Comparison of ENCODE assay signal across 11 cellular contexts in genomic region chr17:14203392-14203791, GRCh38. TPM values are rescaled to one million over a fixed set of nuclear protein-coding genes. Genes with fewer than 3 reads are reported as not detected.
A peak's percentile ranks its signal among the peaks of the same experiment; 100 is the strongest.
DNase-seq lines count a peak whose midpoint lies in the region; ATAC-seq and TF ChIP-seq lines count a peak whose summit lies in the region.
"Had no signal": no experiment of that assay in that cellular context is flagged by ENCODE, and none has a peak within 500 bp of the region (broad histone marks: within the 10 kb centered on the region; RNA-seq: fewer than 3 reads in every experiment).

No MANE protein-coding gene starts in this region.

- ATAC-seq in heart right ventricle (no peak), left cardiac atrium (no peak), GM18909 (IDR thresholded peaks at IDR 0.05; ENCODE audit: poor library complexity, unreplicated experiment) (no peak), GM18867 (IDR thresholded peaks at IDR 0.05; ENCODE audit: unreplicated experiment) (no peak), GM21576 (IDR thresholded peaks at IDR 0.05; ENCODE audit: unreplicated experiment) (no peak)
- no peak for ATAC-seq in effector memory CD8-positive, alpha-beta T cell (replicated peaks)

- peaks cover 0 to 81% (median 20%) of the 10 kb centered on the region in 9 donors for H3K4me1 ChIP-seq in heart right ventricle

- H3K4me1 Mint-ChIP-seq in effector memory CD8-positive, alpha-beta T cell (ENCODE audit: low read depth in 2 of 2) = peaks cover 78% of the 10 kb centered on the region in 2 donors
- peaks cover 84% of the 10 kb centered on the region for H3K4me1 Mint-ChIP-seq in stimulated activated naive CD8-positive, alpha-beta T cell treated with anti-CD3 and anti-CD28 coated beads, Interleukin-15, Interleukin-2, amounts not matched to agents 100 ng/mL and 50 ng/mL, for 24 hours (ENCODE audit: low read depth)

- H3K4me3 Mint-ChIP-seq in effector memory CD8-positive, alpha-beta T cell = peak overlapping the region; percentile 7 to 88
- H3K4me3 Mint-ChIP-seq in stimulated activated naive CD8-positive, alpha-beta T cell treated with anti-CD3 and anti-CD28 coated beads, Interleukin-15, Interleukin-2, amounts not matched to agents 100 ng/mL and 50 ng/mL, for 24 hours = peak overlapping the region; percentile 14

- TF ChIP-seq CTCF in heart right ventricle (IDR thresholded peaks at IDR 0.05) = peak in 5 of 9 donors; percentile 16 to 43 (median 30)
- TF ChIP-seq CTCF in VCaP (conservative IDR thresholded peaks at IDR 0.05) = peak; percentile 47; the same call in 1 of the 2 replicates

- peak overlapping the region in 1 of 10 donors; percentile 51 for H3K27ac ChIP-seq in heart right ventricle
- H3K27ac ChIP-seq in VCaP = no peak overlapping the region
- H3K27ac ChIP-seq: thoracic aorta had no signal

- no peak overlapping the region for H3K4me3 ChIP-seq in heart right ventricle
- H3K4me3 ChIP-seq: thoracic aorta had no signal

- H3K27me3 Mint-ChIP-seq in effector memory CD8-positive, alpha-beta T cell = no peaks in the 10 kb centered on the region
- H3K27me3 Mint-ChIP-seq in stimulated activated naive CD8-positive, alpha-beta T cell treated with anti-CD3 and anti-CD28 coated beads, Interleukin-15, Interleukin-2, amounts not matched to agents 100 ng/mL and 50 ng/mL, for 24 hours = no peaks in the 10 kb centered on the region

- H3K27me3 ChIP-seq in heart right ventricle = no peaks in the 10 kb centered on the region

- intact Hi-C loops in heart right ventricle (cut with DNase I) (loop anchor here in 5 of 10 donors (10.0 kb wide), 4 partner anchors 101 to 609 kb away; partner anchors contain the start of genes COX10 (in 1 of the 5) and HS3ST3B1 (in 1 of the 5)), left cardiac atrium (cut with DNase I) (no loop called here)

- no peak for DNase-seq in heart right ventricle
- DNase-seq in left cardiac atrium = no peak
- DNase-seq in effector memory CD8-positive, alpha-beta T cell = no peak
- DNase-seq: cerebellar nuclear complex, NCI-H1694 treated with DMSO at 0.1 percent for 48 hours had no signal

- peaks cover 6% of the 10 kb centered on the region for H3K36me3 Mint-ChIP-seq in effector memory CD8-positive, alpha-beta T cell (ENCODE audit: insufficient read depth)
- peaks cover 53% of the 10 kb centered on the region for H3K36me3 Mint-ChIP-seq in stimulated activated naive CD8-positive, alpha-beta T cell treated with anti-CD3 and anti-CD28 coated beads, Interleukin-15, Interleukin-2, amounts not matched to agents 100 ng/mL and 50 ng/mL, for 24 hours (ENCODE audit: low read depth)

- H3K9me3 ChIP-seq in heart right ventricle = no peaks in the 10 kb centered on the region
- H3K9me3 ChIP-seq: thoracic aorta had no signal

- peaks cover 0 to 2% of the 10 kb centered on the region in 2 donors for H3K9me3 Mint-ChIP-seq in effector memory CD8-positive, alpha-beta T cell
- no peaks in the 10 kb centered on the region for H3K9me3 Mint-ChIP-seq in stimulated activated naive CD8-positive, alpha-beta T cell treated with anti-CD3 and anti-CD28 coated beads, Interleukin-15, Interleukin-2, amounts not matched to agents 100 ng/mL and 50 ng/mL, for 24 hours

- H3K27ac Mint-ChIP-seq in effector memory CD8-positive, alpha-beta T cell = peak overlapping the region; percentile 28 to 95
- peak overlapping the region; percentile 69 for H3K27ac Mint-ChIP-seq in stimulated activated naive CD8-positive, alpha-beta T cell treated with anti-CD3 and anti-CD28 coated beads, Interleukin-15, Interleukin-2, amounts not matched to agents 100 ng/mL and 50 ng/mL, for 24 hours

- WGBS in heart right ventricle, 2 donors = 87 to 93% methylated on average over 3 of the region's 3 CpGs

- peaks cover 0 to 27% (median 0%) of the 10 kb centered on the region in 9 donors for H3K36me3 ChIP-seq in heart right ventricle

RNA-seq across cellular contexts. Expression of gene CDRT15, which starts 33.3 kb away (rescaled TPM):
- total RNA-seq in heart right ventricle = not detected
- not detected for polyA plus RNA-seq in heart right ventricle
- total RNA-seq in left cardiac atrium = not detected
- total RNA-seq: thoracic aorta had no signal
